ENCODE assay signal across 27 cellular contexts in the genomic region with DNA sequence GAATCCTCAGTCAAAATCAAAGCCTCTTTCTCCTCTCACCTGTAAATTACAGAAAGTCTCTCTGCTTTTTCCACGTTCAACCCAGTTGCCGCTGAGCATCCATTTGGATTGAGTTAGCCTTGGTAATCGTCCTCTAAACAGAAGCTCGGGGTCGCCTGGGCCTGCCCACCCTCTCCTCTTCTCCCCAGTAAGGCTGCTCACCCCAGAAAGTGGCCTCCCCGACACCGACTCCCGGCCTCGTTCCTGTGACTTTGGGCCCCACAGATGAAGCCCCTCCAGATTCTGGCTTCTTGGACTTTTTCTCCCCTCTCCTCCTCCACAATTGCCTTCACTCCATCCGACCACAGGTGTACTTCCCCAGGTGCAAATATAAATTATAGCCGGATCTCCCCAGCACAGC.
DNase-seq lines count a peak whose midpoint lies in the region; ATAC-seq, FAIRE-seq and TF ChIP-seq lines count a peak whose summit lies in the region.
"Had no signal": no experiment of that assay in that cellular context is flagged by ENCODE, and none has a peak within 500 bp of the region (broad histone marks: within the 10 kb centered on the region; RNA-seq: fewer than 3 reads in every experiment).

No MANE protein-coding gene starts in this region.

- H3K9me3 ChIP-seq in kidney (ENCODE audit: control insufficient read depth in 1 of 2, low read length in 2 of 2): peaks cover 0 to 4% of the 10 kb centered on the region in 2 donors
- H3K9me3 ChIP-seq in lower lobe of right lung: no peaks in the 10 kb centered on the region
- peaks cover 0 to 52% (median 35%) of the 10 kb centered on the region in 8 donors for H3K9me3 ChIP-seq in spleen

- no peak for FAIRE-seq in kidney (lab: Jason Lieb, UNC)
- FAIRE-seq: A204.1, GM12878, GM12892, GM18507 had no signal

- H3K36me3 ChIP-seq in kidney (ENCODE audit: control insufficient read depth in 1 of 2, insufficient read depth in 2 of 2, low read length in 2 of 2): no peaks in the 10 kb centered on the region
- no peaks in the 10 kb centered on the region for H3K36me3 ChIP-seq in lower lobe of right lung
- no peaks in the 10 kb centered on the region for H3K36me3 ChIP-seq in spleen
- H3K36me3 ChIP-seq: BE2C, BLaER1 had no signal

- H3K9ac ChIP-seq in kidney (ENCODE audit: low read length in 2 of 2): no peak overlapping the region
- H3K9ac ChIP-seq: BLaER1 had no signal

- H3K27ac ChIP-seq in kidney (ENCODE audit: low read depth in 2 of 2, low read length in 2 of 2) (no peak overlapping the region), lower lobe of right lung (no peak overlapping the region), spleen (no peak overlapping the region)
- H3K27ac ChIP-seq: BLaER1 had no signal

- intact Hi-C loops in kidney (cut with DNase I): no loop called here
- intact Hi-C loops in lower lobe of right lung (cut with DNase I): no loop called here
- intact Hi-C loops in posterior vena cava (cut with DNase I): no loop called here
- intact Hi-C loops in spleen (cut with DNase I; ENCODE audit: low total_unique reads): no loop called here

- H3K4me1 ChIP-seq in kidney (ENCODE audit: control insufficient read depth in 1 of 2, insufficient read depth in 1 of 2, low read depth in 1 of 2, low read length in 2 of 2): no peaks in the 10 kb centered on the region
- H3K4me1 ChIP-seq in lower lobe of right lung: no peaks in the 10 kb centered on the region
- H3K4me1 ChIP-seq in spleen: no peaks in the 10 kb centered on the region
- H3K4me1 ChIP-seq: BE2C had no signal

- no peak for TF ChIP-seq POLR2A in spleen (IDR thresholded peaks at IDR 0.05)

- H3K27me3 ChIP-seq in lower lobe of right lung (ENCODE audit: low read depth) (no peaks in the 10 kb centered on the region), spleen (replicated peaks in 1 of 7) (peaks cover 0 to 2% (median 0%) of the 10 kb centered on the region in 7 donors)
- H3K27me3 ChIP-seq: BE2C, BLaER1 had no signal

- H3K4me3 ChIP-seq in kidney (ENCODE audit: low read length in 2 of 2) (no peak overlapping the region), lower lobe of right lung (no peak overlapping the region), spleen (no peak overlapping the region)
- H3K4me3 ChIP-seq: BLaER1, GM12878 had no signal

- ATAC-seq in lower lobe of right lung: no peak
- ATAC-seq: GM12878 had no signal

- DNase-seq in kidney: peak; percentile 60
- peak; percentile 20 for DNase-seq in lower lobe of right lung
- peak; percentile 42 for DNase-seq in posterior vena cava (ENCODE audit: low spot score)
- DNase-seq in spleen: peak; percentile 47
- no peak for DNase-seq in NOMO-1 (lab: John Stamatoyannopoulos, UW; ENCODE audit: unreplicated experiment in 2 of 2)
- no peak for DNase-seq in pons (ENCODE audit: low spot score)
- no peak for DNase-seq in T-helper 1 cell
- DNase-seq: 8988T; ACHN; BE2C; C1 segment of cervical spinal cord; CD4-positive, alpha-beta memory T cell; CD4-positive, CD25-positive, alpha-beta regulatory T cell; CD8-positive, alpha-beta memory T cell; COR-L47; DMS 273 treated with DMSO at 0.1 percent for 48 hours; DMS153; DMS53; DMS79; DND-41; EL; GDM1 had no signal

- 83 to 89% (median 88%) methylated on average over 11 of the region's 11 CpGs for WGBS in spleen, 5 donors

- no peak for TF ChIP-seq CTCF in kidney (IDR thresholded peaks at IDR 0.05; ENCODE audit: borderline replicate concordance, extremely low read depth, insufficient read depth)
- no peak for TF ChIP-seq CTCF in lower lobe of right lung (IDR thresholded peaks at IDR 0.05)
- TF ChIP-seq CTCF in spleen (IDR thresholded peaks at IDR 0.05 in 8 of 11, conservative IDR thresholded peaks at IDR 0.05 in 3 of 11): no peak

Comparison
In these comparisons a context has a peak if more than half of its experiments do, and no peak if none do; other contexts are left out.
1. DNase-seq: peak in kidney (single experiment), lower lobe of right lung (single experiment), posterior vena cava (single experiment) and spleen (single experiment); none in NOMO-1 (0 of 2), pons (single experiment) and T-helper 1 cell (0 of 5).